19 cellular contexts compared by ENCODE assay signal in genomic region chr9:33109850-33110595, GRCh38. TPM values are rescaled to one million over a fixed set of nuclear protein-coding genes. Genes with fewer than 3 reads are reported as not detected.
DNase-seq lines count a peak whose midpoint lies in the region; ATAC-seq and FAIRE-seq lines count a peak whose summit lies in the region.
"Had no signal": no experiment of that assay in that cellular context is flagged by ENCODE, and none has a peak within 500 bp of the region (broad histone marks: within the 10 kb centered on the region; RNA-seq: fewer than 3 reads in every experiment).

No MANE protein-coding gene starts in this region.

- FAIRE-seq in RCC 7860 (lab: Jason Lieb, UNC): no peak
- FAIRE-seq: colon, islet of Langerhans, K562 had no signal

- peaks cover 8% of the 10 kb centered on the region for H3K36me3 Mint-ChIP-seq in activated naive CD4-positive, alpha-beta T cell treated with anti-CD3 and anti-CD28 coated beads for 36 hours (ENCODE audit: low read depth)
- H3K36me3 Mint-ChIP-seq in T-helper 17 cell (ENCODE audit: low read depth) (peaks cover 10% of the 10 kb centered on the region), immature natural killer cell (peaks cover 22 to 47% (median 23%) of the 10 kb centered on the region in 3 donors)

- H3K9me3 ChIP-seq in T-helper 17 cell (ENCODE audit: control insufficient read depth, low read length, poor library complexity, severe bottlenecking) (no peaks in the 10 kb centered on the region), subcutaneous abdominal adipose tissue (ENCODE audit: control insufficient read depth in 5 of 5, low read length in 5 of 5) (no peaks in the 10 kb centered on the region)

- no peak for DNase-seq in activated naive CD4-positive, alpha-beta T cell treated with anti-CD3 and anti-CD28 coated beads for 36 hours
- DNase-seq in activated naive CD4-positive, alpha-beta T cell (lab: John Stamatoyannopoulos, UW): no peak
- DNase-seq in T-helper 17 cell (no peak), immature natural killer cell (no peak), RCC 7860 (ENCODE audit: low spot score) (no peak)
- DNase-seq: ACHN; H7; mesendoderm; MV-4-11; NCI-H1930; NCI-H446; NK-92 treated with Interleukin-12 subunit alpha and Interleukin-12 subunit beta, amount 100 ng/mL, for 24 hours had no signal

- H3K27ac Mint-ChIP-seq in activated naive CD4-positive, alpha-beta T cell treated with anti-CD3 and anti-CD28 coated beads for 36 hours: peak overlapping the region; percentile 11
- H3K27ac Mint-ChIP-seq in T-helper 17 cell: peak overlapping the region; percentile 81
- peak overlapping the region; percentile 24 to 80 (median 54) for H3K27ac Mint-ChIP-seq in immature natural killer cell

- no peaks in the 10 kb centered on the region for H3K27me3 Mint-ChIP-seq in activated naive CD4-positive, alpha-beta T cell treated with anti-CD3 and anti-CD28 coated beads for 36 hours (ENCODE audit: low read depth)
- H3K27me3 Mint-ChIP-seq in T-helper 17 cell: no peaks in the 10 kb centered on the region
- peaks cover 8 to 17% (median 14%) of the 10 kb centered on the region in 3 donors for H3K27me3 Mint-ChIP-seq in immature natural killer cell (ENCODE audit: low read depth in 3 of 3)

- peak overlapping the region; percentile 46 for H3K27ac ChIP-seq in subcutaneous abdominal adipose tissue (ENCODE audit: low read depth, low read length)

- intact Hi-C loops in activated naive CD4-positive, alpha-beta T cell treated with anti-CD3 and anti-CD28 coated beads for 36 hours (cut with micrococcal nuclease): loop anchor here (1.0 to 2.0 kb wide), 3 partner anchors 29 to 57 kb away; partner anchors contain the start of gene B4GALT1

- peak overlapping the region in 2 of 5 donors; percentile 19 to 29 for H3K9ac ChIP-seq in subcutaneous abdominal adipose tissue (ENCODE audit: low read length in 5 of 5)

- H3K36me3 ChIP-seq in subcutaneous abdominal adipose tissue (ENCODE audit: control insufficient read depth in 5 of 5, insufficient read depth in 5 of 5, low read length in 5 of 5): peaks cover 0 to 60% (median 42%) of the 10 kb centered on the region in 5 donors

- no peak overlapping the region for H3K4me3 ChIP-seq in subcutaneous abdominal adipose tissue (ENCODE audit: low read depth in 1 of 5, low read length in 5 of 5)
- H3K4me3 ChIP-seq: K562 had no signal

- H3K4me3 Mint-ChIP-seq in activated naive CD4-positive, alpha-beta T cell treated with anti-CD3 and anti-CD28 coated beads for 36 hours: no peak overlapping the region
- H3K4me3 Mint-ChIP-seq in T-helper 17 cell: no peak overlapping the region
- no peak overlapping the region for H3K4me3 Mint-ChIP-seq in immature natural killer cell
- H3K4me3 Mint-ChIP-seq: neural crest cell had no signal

- peaks cover 11% of the 10 kb centered on the region for H3K4me1 Mint-ChIP-seq in activated naive CD4-positive, alpha-beta T cell treated with anti-CD3 and anti-CD28 coated beads for 36 hours (ENCODE audit: low read depth)
- H3K4me1 Mint-ChIP-seq in T-helper 17 cell (peaks cover 19% of the 10 kb centered on the region), immature natural killer cell (peaks cover 27 to 57% of the 10 kb centered on the region in 2 donors)
- H3K4me1 Mint-ChIP-seq: neural crest cell had no signal

- ATAC-seq in T-helper 17 cell: no peak
- ATAC-seq in HG03175 (IDR thresholded peaks at IDR 0.05; ENCODE audit: unreplicated experiment): no peak
- ATAC-seq in esophagus mucosa: no peak

- H3K27me3 ChIP-seq in subcutaneous abdominal adipose tissue (ENCODE audit: control insufficient read depth in 5 of 5, insufficient read depth in 4 of 5, low read length in 5 of 5): no peaks in the 10 kb centered on the region

- peaks cover 3 to 31% (median 25%) of the 10 kb centered on the region in 5 donors for H3K4me1 ChIP-seq in subcutaneous abdominal adipose tissue (ENCODE audit: control insufficient read depth in 5 of 5, insufficient read depth in 5 of 5, low read length in 5 of 5)

- H3K9me3 Mint-ChIP-seq in activated naive CD4-positive, alpha-beta T cell treated with anti-CD3 and anti-CD28 coated beads for 36 hours: no peaks in the 10 kb centered on the region
- no peaks in the 10 kb centered on the region for H3K9me3 Mint-ChIP-seq in immature natural killer cell
- H3K9me3 Mint-ChIP-seq: neural crest cell had no signal

- CTCF ChIA-PET in activated naive CD4-positive, alpha-beta T cell treated with anti-CD3 and anti-CD28 coated beads for 36 hours (lab: Charles Lee): interaction anchor here (0.6 to 1.4 kb wide), 3 partner anchors 16 to 116 kb away, joined by 3 read pairs; partner anchors contain the start of gene B4GALT1

RNA-seq across cellular contexts. Expression of gene SMU1, which starts 33.5 kb away (rescaled TPM):
- 10 to 100 TPM; 23.7 to 23.9 TPM for total RNA-seq in activated naive CD4-positive, alpha-beta T cell treated with anti-CD3 and anti-CD28 coated beads for 36 hours
- 10 to 100 TPM; 20.6 to 21.2 TPM for total RNA-seq in T-helper 17 cell
- 10 to 100 TPM; 15.5 to 35.7 (median 22.5) TPM for polyA plus RNA-seq in immature natural killer cell
- 11.4 TPM for total RNA-seq in esophagus mucosa

RNA-seq across cellular contexts. Expression of gene B4GALT1, which starts 57.1 kb away (rescaled TPM):
- total RNA-seq in activated naive CD4-positive, alpha-beta T cell treated with anti-CD3 and anti-CD28 coated beads for 36 hours: 10 to 100 TPM; 42.8 to 44.1 TPM
- total RNA-seq in T-helper 17 cell: 100 to 1,000 TPM; 106 to 126 TPM
- 10 to 100 TPM; 21.7 to 49.2 (median 44.2) TPM for polyA plus RNA-seq in immature natural killer cell
- 50.9 TPM for total RNA-seq in esophagus mucosa

Comparison
In these comparisons a context has a peak if more than half of its experiments do, and no peak if none do; other contexts are left out.
1. H3K27ac Mint-ChIP-seq: peak in every context shown above with its lines; median percentile 81 in T-helper 17 cell; 54 in immature natural killer cell; 11 in activated naive CD4-positive, alpha-beta T cell treated with anti-CD3 and anti-CD28 coated beads for 36 hours.